1 cellular context compared by ENCODE assay signal in genomic region chr1:18694289-18694688, GRCh38.
TF ChIP-seq lines count a peak whose summit lies in the region.

No MANE protein-coding gene starts in this region.

TF ChIP-seq in HEK293, 187 proteins besides CTCF, POLR2A, EP300 and RAD21 (continued from another document):
- peak; percentile 74 for TF ChIP-seq ZNF518A (tag by site-specific recombination; conservative IDR thresholded peaks at IDR 0.05; ENCODE audit: low read depth)
